Comparison of ENCODE assay signal across 8 cellular contexts in the genomic region with DNA sequence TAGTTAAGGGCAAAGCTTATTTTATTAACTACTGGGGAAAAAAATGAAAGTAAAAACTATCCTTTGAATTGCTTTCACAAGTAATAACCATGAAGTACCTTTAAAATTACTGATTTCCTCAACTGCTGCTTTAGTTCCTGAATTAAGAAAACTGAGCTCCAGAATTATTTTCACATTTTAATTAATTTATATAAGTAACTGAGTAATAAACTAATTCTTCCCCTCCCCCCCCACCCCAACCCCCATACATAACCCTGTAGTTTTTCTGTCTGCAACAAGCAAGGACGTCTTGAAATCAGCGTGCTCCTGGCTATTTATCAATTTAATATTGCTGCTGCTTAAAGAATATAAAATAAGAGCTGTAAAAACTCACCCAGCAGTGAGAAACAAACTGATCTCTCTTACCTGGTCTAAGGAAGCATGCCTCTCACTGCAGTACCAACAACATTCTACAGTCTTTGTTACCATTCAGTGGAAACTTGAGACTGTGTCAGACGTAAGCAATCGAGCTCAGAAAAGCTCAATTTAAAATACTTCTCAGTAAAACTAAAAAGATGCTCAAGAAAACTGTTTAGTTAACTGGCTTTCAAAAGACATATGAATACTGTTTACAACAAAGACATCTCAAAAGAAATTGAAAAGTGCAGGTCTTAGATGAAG.
DNase-seq lines count a peak whose midpoint lies in the region; ATAC-seq, FAIRE-seq and TF ChIP-seq lines count a peak whose summit lies in the region.

No MANE protein-coding gene starts in this region.

- H3K27ac ChIP-seq in left ventricle myocardium inferior (replicated peaks): peak overlapping the region; percentile 69

- no peaks in the 10 kb centered on the region for H3K36me3 ChIP-seq in left ventricle myocardium inferior

- FAIRE-seq in D721Med (lab: Jason Lieb, UNC): no peak

- peak overlapping the region; percentile 70 for H3K27ac Mint-ChIP-seq in activated naive CD8-positive, alpha-beta T cell treated with anti-CD3 and anti-CD28 coated beads, Interleukin-2, amount 10 ng/mL, durations not matched to agents 7 days and 5 days

- no peaks in the 10 kb centered on the region for H3K9me3 Mint-ChIP-seq in activated naive CD8-positive, alpha-beta T cell treated with anti-CD3 and anti-CD28 coated beads, Interleukin-2, amount 10 ng/mL, durations not matched to agents 7 days and 5 days

- POLR2A ChIA-PET in activated naive CD8-positive, alpha-beta T cell treated with anti-CD3 and anti-CD28 coated beads, Interleukin-2, amount 10 ng/mL, durations not matched to agents 7 days and 5 days (lab: Charles Lee): interaction anchor here (1.1 kb wide), 1 partner anchor 541 kb away, joined by 3 read pairs; no protein-coding TSS in a partner anchor

- ATAC-seq in HG02852 (IDR thresholded peaks at IDR 0.05; ENCODE audit: unreplicated experiment): peak; percentile 71
- peak; percentile 88 for ATAC-seq in activated naive CD8-positive, alpha-beta T cell treated with anti-CD3 and anti-CD28 coated beads, Interleukin-2, amount 10 ng/mL, durations not matched to agents 7 days and 5 days (ENCODE audit: low read depth)

- peaks cover 40% of the 10 kb centered on the region for H3K4me1 ChIP-seq in left ventricle myocardium inferior

- H3K4me1 Mint-ChIP-seq in activated naive CD8-positive, alpha-beta T cell treated with anti-CD3 and anti-CD28 coated beads, Interleukin-2, amount 10 ng/mL, durations not matched to agents 7 days and 5 days: peaks cover 12% of the 10 kb centered on the region

- intact Hi-C loops in left ventricle myocardium inferior (cut with micrococcal nuclease): no loop called here

- TF ChIP-seq CTCF in left ventricle myocardium inferior (IDR thresholded peaks at IDR 0.05; ENCODE audit: borderline replicate concordance): peak; percentile 40
- no peak for TF ChIP-seq CTCF in D721Med (IDR thresholded peaks at IDR 0.05; ENCODE audit: insufficient read depth, missing control alignments)

- H3K27me3 ChIP-seq in left ventricle myocardium inferior (ENCODE audit: low read depth): no peaks in the 10 kb centered on the region

- peak overlapping the region; percentile 68 for H3K4me3 ChIP-seq in left ventricle myocardium inferior

- peak; percentile 79 for DNase-seq in A172 (ENCODE audit: low spot score)
- DNase-seq in GF-D8 (lab: John Stamatoyannopoulos, UW): peak; percentile 64
- peak; percentile 78 for DNase-seq in NCI-H2196 (lab: John Stamatoyannopoulos, UW; ENCODE audit: unreplicated experiment)
- no peak for DNase-seq in activated naive CD8-positive, alpha-beta T cell treated with anti-CD3 and anti-CD28 coated beads, Interleukin-2, amount 10 ng/mL, durations not matched to agents 7 days and 5 days
- no peak for DNase-seq in left ventricle myocardium inferior
- peak; percentile 66 for DNase-seq in pons (ENCODE audit: low spot score)
- no peak for DNase-seq in D721Med (ENCODE audit: insufficient read length, low spot score)

- no peaks in the 10 kb centered on the region for H3K27me3 Mint-ChIP-seq in activated naive CD8-positive, alpha-beta T cell treated with anti-CD3 and anti-CD28 coated beads, Interleukin-2, amount 10 ng/mL, durations not matched to agents 7 days and 5 days

- no peaks in the 10 kb centered on the region for H3K9me3 ChIP-seq in left ventricle myocardium inferior (replicated peaks)

- H3K4me3 Mint-ChIP-seq in activated naive CD8-positive, alpha-beta T cell treated with anti-CD3 and anti-CD28 coated beads, Interleukin-2, amount 10 ng/mL, durations not matched to agents 7 days and 5 days: peak overlapping the region; percentile 94

- H3K36me3 Mint-ChIP-seq in activated naive CD8-positive, alpha-beta T cell treated with anti-CD3 and anti-CD28 coated beads, Interleukin-2, amount 10 ng/mL, durations not matched to agents 7 days and 5 days: peaks cover 2% of the 10 kb centered on the region

Comparison
In these comparisons a context has a peak if more than half of its experiments do, and no peak if none do; other contexts are left out.
1. DNase-seq: peak in A172 (single experiment), GF-D8 (single experiment), NCI-H2196 (single experiment) and pons (single experiment); none in activated naive CD8-positive, alpha-beta T cell treated with anti-CD3 and anti-CD28 coated beads, Interleukin-2, amount 10 ng/mL, durations not matched to agents 7 days and 5 days (single experiment), left ventricle myocardium inferior (single experiment) and D721Med (single experiment).